ENCODE assay signal across 13 cellular contexts in the genomic region with DNA sequence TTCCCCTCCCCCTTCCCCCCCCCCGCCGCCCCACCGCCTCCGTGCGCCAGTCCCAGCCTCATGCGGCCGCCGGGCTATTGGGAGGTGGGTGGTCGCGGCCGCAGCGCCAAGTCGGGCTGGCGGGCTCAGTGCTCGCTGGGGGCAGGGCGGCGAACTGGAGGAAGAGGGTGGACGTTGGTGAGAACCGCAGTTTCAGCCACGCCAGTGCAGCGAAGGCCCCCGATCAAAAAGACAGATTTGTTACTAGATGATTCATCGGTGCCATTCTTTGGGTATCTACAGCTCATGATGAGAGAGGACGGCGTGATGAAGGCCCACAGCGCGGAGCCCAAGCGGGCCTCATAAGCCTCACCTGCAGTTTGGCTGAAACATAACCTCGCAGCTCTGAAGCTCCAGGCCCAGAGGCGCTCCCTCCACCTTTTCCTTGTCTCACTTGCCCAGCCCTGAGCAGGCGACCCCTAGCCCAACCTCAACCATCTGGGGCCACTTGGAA. TPM values are rescaled to one million over a fixed set of nuclear protein-coding genes. Genes with fewer than 3 reads are reported as not detected.
DNase-seq lines count a peak whose midpoint lies in the region; ATAC-seq and TF ChIP-seq lines count a peak whose summit lies in the region.
"Had no signal": no experiment of that assay in that cellular context is flagged by ENCODE, and none has a peak within 500 bp of the region (broad histone marks: within the 10 kb centered on the region; RNA-seq: fewer than 3 reads in every experiment).

No MANE protein-coding gene starts in this region.

- H3K27ac ChIP-seq in esophagus squamous epithelium: no peak overlapping the region
- H3K27ac ChIP-seq: BLaER1 treated with 17β-estradiol and CSF1 and Interleukin-3, amounts not matched to agents 10 nM and 100 nM; PC-9; VCaP had no signal

- H3K27me3 Mint-ChIP-seq in immature natural killer cell (ENCODE audit: low read depth in 3 of 3): peaks cover 0 to 10% (median 1%) of the 10 kb centered on the region in 3 donors
- H3K27me3 Mint-ChIP-seq in stimulated activated naive CD8-positive, alpha-beta T cell treated with anti-CD3 and anti-CD28 coated beads, Interleukin-15, amount 100 ng/mL, for 72 hours: no peaks in the 10 kb centered on the region

- H3K4me3 ChIP-seq in esophagus squamous epithelium: no peak overlapping the region
- H3K4me3 ChIP-seq: BLaER1 treated with 17β-estradiol and CSF1 and Interleukin-3, amounts not matched to agents 10 nM and 100 nM; lung; PC-9 had no signal

- H3K36me3 Mint-ChIP-seq in immature natural killer cell: peaks cover 8 to 24% (median 23%) of the 10 kb centered on the region in 3 donors

- intact Hi-C loops in esophagus squamous epithelium (cut with DNase I): no loop called here

- H3K27ac Mint-ChIP-seq in immature natural killer cell: peak overlapping the region; percentile 68 to 86 (median 80)
- no peak overlapping the region for H3K27ac Mint-ChIP-seq in stimulated activated naive CD8-positive, alpha-beta T cell treated with anti-CD3 and anti-CD28 coated beads, Interleukin-15, amount 100 ng/mL, for 72 hours

- no peaks in the 10 kb centered on the region for H3K4me1 ChIP-seq in esophagus squamous epithelium

- no peaks in the 10 kb centered on the region for H3K9me3 Mint-ChIP-seq in immature natural killer cell
- no peaks in the 10 kb centered on the region for H3K9me3 Mint-ChIP-seq in stimulated activated naive CD8-positive, alpha-beta T cell treated with anti-CD3 and anti-CD28 coated beads, Interleukin-15, amount 100 ng/mL, for 72 hours

- peaks cover 0 to 6% (median 0%) of the 10 kb centered on the region in 4 donors for H3K27me3 ChIP-seq in esophagus squamous epithelium
- H3K27me3 ChIP-seq: BLaER1 treated with 17β-estradiol and CSF1 and Interleukin-3, amounts not matched to agents 10 nM and 100 nM had no signal

- no peaks in the 10 kb centered on the region for H3K9me3 ChIP-seq in esophagus squamous epithelium
- H3K9me3 ChIP-seq: BLaER1 treated with 17β-estradiol and CSF1 and Interleukin-3, amounts not matched to agents 10 nM and 100 nM had no signal

- peak; percentile 75 for ATAC-seq in stimulated activated naive CD8-positive, alpha-beta T cell treated with anti-CD3 and anti-CD28 coated beads, Interleukin-15, amount 100 ng/mL, for 72 hours
- ATAC-seq in GM21723 (IDR thresholded peaks at IDR 0.05; ENCODE audit: unreplicated experiment): no peak

- WGBS in esophagus squamous epithelium, 2 donors: 43 to 59% methylated on average over 2 to 14 of the region's 31 CpGs

- TF ChIP-seq CTCF in esophagus squamous epithelium (IDR thresholded peaks at IDR 0.05): no peak

- peaks cover 39 to 57% of the 10 kb centered on the region in 2 donors for H3K4me1 Mint-ChIP-seq in immature natural killer cell
- H3K4me1 Mint-ChIP-seq in stimulated activated naive CD8-positive, alpha-beta T cell treated with anti-CD3 and anti-CD28 coated beads, Interleukin-15, amount 100 ng/mL, for 72 hours: peaks cover 25% of the 10 kb centered on the region

- H3K36me3 ChIP-seq in esophagus squamous epithelium: peaks cover 0 to 20% (median 0%) of the 10 kb centered on the region in 3 donors

- peak overlapping the region; percentile 65 to 82 (median 77) for H3K4me3 Mint-ChIP-seq in immature natural killer cell
- peak overlapping the region in 1 of 2 donors; percentile 49 for H3K4me3 Mint-ChIP-seq in stimulated activated naive CD8-positive, alpha-beta T cell treated with anti-CD3 and anti-CD28 coated beads, Interleukin-15, amount 100 ng/mL, for 72 hours

- no peak for TF ChIP-seq POLR2A in esophagus squamous epithelium (IDR thresholded peaks at IDR 0.05)

- peak; percentile 12 for DNase-seq in activated naive CD4-positive, alpha-beta T cell treated with Interleukin-2 at 50 U/mL for 16 hours
- DNase-seq in activated naive CD4-positive, alpha-beta T cell (lab: John Stamatoyannopoulos, UW): no peak
- DNase-seq in activated CD8-positive, alpha-beta memory T cell treated with anti-CD3 and anti-CD28 coated beads, Interleukin-2, amount 50 U/mL, for 48 hours: peak; percentile 75
- DNase-seq in immature natural killer cell: peak; percentile 35 to 43 (median 38)
- peak; percentile 26 to 29 for DNase-seq in stimulated activated naive CD8-positive, alpha-beta T cell treated with anti-CD3 and anti-CD28 coated beads, Interleukin-15, amount 100 ng/mL, for 72 hours
- no peak for DNase-seq in esophagus squamous epithelium (lab: John Stamatoyannopoulos, UW)
- no peak for DNase-seq in kidney tubule cell (ENCODE audit: low spot score)
- DNase-seq: NCI-H2081, PC-9 had no signal

RNA-seq across cellular contexts. Expression of gene SLC2A3, which starts 20.0 kb away (rescaled TPM):
- 100 to 1,000 TPM in 2 of 3 donors, 10 to 100 TPM in 1; 55.0 to 114 (median 114) TPM for polyA plus RNA-seq in immature natural killer cell
- total RNA-seq in esophagus squamous epithelium: 1 to 10 TPM; 3.8 to 9.9 (median 4.4) TPM

RNA-seq across cellular contexts. Expression of gene SLC2A14, which starts 43.2 kb away (rescaled TPM):
- polyA plus RNA-seq in immature natural killer cell: not detected
- not detected for total RNA-seq in esophagus squamous epithelium

Comparison
In these comparisons a context has a peak if more than half of its experiments do, and no peak if none do; other contexts are left out.
1. DNase-seq: peak in activated naive CD4-positive, alpha-beta T cell treated with Interleukin-2 at 50 U/mL for 16 hours (single experiment), activated CD8-positive, alpha-beta memory T cell treated with anti-CD3 and anti-CD28 coated beads, Interleukin-2, amount 50 U/mL, for 48 hours (single experiment), immature natural killer cell (3 of 3) and stimulated activated naive CD8-positive, alpha-beta T cell treated with anti-CD3 and anti-CD28 coated beads, Interleukin-15, amount 100 ng/mL, for 72 hours (2 of 2); none in activated naive CD4-positive, alpha-beta T cell (0 of 4), esophagus squamous epithelium (single experiment) and kidney tubule cell (single experiment).
2. H3K27ac Mint-ChIP-seq: peak in immature natural killer cell (6 of 6); none in stimulated activated naive CD8-positive, alpha-beta T cell treated with anti-CD3 and anti-CD28 coated beads, Interleukin-15, amount 100 ng/mL, for 72 hours (0 of 2).